ENCODE assay signal across 8 cellular contexts in the genomic region with DNA sequence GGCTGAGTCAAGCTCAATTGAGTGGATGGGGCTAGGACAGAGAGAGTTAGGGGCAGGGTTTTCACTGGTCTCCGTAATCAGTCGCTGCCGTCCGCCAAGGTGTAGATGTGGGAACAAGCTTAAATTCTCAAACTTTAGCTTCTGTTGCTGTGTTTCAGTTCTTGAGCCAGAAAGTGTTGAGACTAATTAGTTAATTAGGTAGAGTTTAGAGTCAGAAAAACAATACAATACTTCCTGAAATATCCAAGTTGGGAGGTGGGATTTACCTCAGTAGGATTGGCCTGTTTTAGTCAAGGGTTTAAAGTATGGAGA. TPM values are rescaled to one million over a fixed set of nuclear protein-coding genes. Genes with fewer than 3 reads are reported as not detected.
DNase-seq lines count a peak whose midpoint lies in the region; ATAC-seq and TF ChIP-seq lines count a peak whose summit lies in the region.

No MANE protein-coding gene starts in this region.

- no peak for DNase-seq in GM12864 (ENCODE audit: low read depth)
- no peak for DNase-seq in RWPE2 (ENCODE audit: low spot score)
- no peak for DNase-seq in fibroblast of villous mesenchyme (ENCODE audit: low read depth)
- DNase-seq in skeletal muscle cell (ENCODE audit: low read depth) = no peak
- DNase-seq in activated CD4-positive, alpha-beta T cell treated with anti-CD3 and anti-CD28 coated beads, Interleukin-2, amount 50 U/mL, for 4 hours = no peak

- no peak; the same call in 2 of the 3 replicates for ATAC-seq in RWPE2 (ENCODE audit: low read depth)
- ATAC-seq in GM21390 (IDR thresholded peaks at IDR 0.05; ENCODE audit: unreplicated experiment) = no peak
- ATAC-seq in GM21423 (IDR thresholded peaks at IDR 0.05; ENCODE audit: unreplicated experiment) = no peak
- no peak for ATAC-seq in GM21447 (IDR thresholded peaks at IDR 0.05; ENCODE audit: unreplicated experiment)

- H3K4me3 ChIP-seq in GM12864 (ENCODE audit: low read depth, low read length) (peak overlapping the region; percentile 93), RWPE2 (ENCODE audit: severe bottlenecking) (peak overlapping the region; percentile 93), fibroblast of villous mesenchyme (ENCODE audit: low read depth, low read length) (peak overlapping the region; percentile 99), skeletal muscle cell (ENCODE audit: low read depth, low read length) (peak overlapping the region; percentile 95)

- peaks cover 32% of the 10 kb centered on the region for H3K36me3 ChIP-seq in RWPE2 (ENCODE audit: low read depth)

- no peaks in the 10 kb centered on the region for H3K27me3 ChIP-seq in RWPE2 (ENCODE audit: insufficient read depth, poor library complexity, severe bottlenecking)

- peaks cover 22% of the 10 kb centered on the region for H3K4me1 ChIP-seq in RWPE2 (ENCODE audit: insufficient read depth, poor library complexity, severe bottlenecking)

- peak overlapping the region; percentile 91 for H3K27ac ChIP-seq in RWPE2 (ENCODE audit: poor library complexity, severe bottlenecking)

- no peak for TF ChIP-seq CTCF in GM12864 (IDR thresholded peaks at IDR 0.05; ENCODE audit: low read depth, low read length, missing control alignments)
- TF ChIP-seq CTCF in RWPE2 (IDR thresholded peaks at IDR 0.05; ENCODE audit: poor library complexity, severe bottlenecking) = peak; percentile 8
- no peak for TF ChIP-seq CTCF in fibroblast of villous mesenchyme (IDR thresholded peaks at IDR 0.05; ENCODE audit: insufficient read depth, low read depth, low read length)

- H3K9me3 ChIP-seq in RWPE2 (ENCODE audit: severe bottlenecking) = no peaks in the 10 kb centered on the region

RNA-seq across cellular contexts. Expression of a gene that starts 1.1 kb away (rescaled TPM):
- total RNA-seq in fibroblast of villous mesenchyme = 399 and 495 TPM in 2 replicates

RNA-seq across cellular contexts. Expression of a gene that starts 40.3 kb away (rescaled TPM):
- 24.2 and 36.3 TPM in 2 replicates for total RNA-seq in fibroblast of villous mesenchyme
